In the genomic region with DNA sequence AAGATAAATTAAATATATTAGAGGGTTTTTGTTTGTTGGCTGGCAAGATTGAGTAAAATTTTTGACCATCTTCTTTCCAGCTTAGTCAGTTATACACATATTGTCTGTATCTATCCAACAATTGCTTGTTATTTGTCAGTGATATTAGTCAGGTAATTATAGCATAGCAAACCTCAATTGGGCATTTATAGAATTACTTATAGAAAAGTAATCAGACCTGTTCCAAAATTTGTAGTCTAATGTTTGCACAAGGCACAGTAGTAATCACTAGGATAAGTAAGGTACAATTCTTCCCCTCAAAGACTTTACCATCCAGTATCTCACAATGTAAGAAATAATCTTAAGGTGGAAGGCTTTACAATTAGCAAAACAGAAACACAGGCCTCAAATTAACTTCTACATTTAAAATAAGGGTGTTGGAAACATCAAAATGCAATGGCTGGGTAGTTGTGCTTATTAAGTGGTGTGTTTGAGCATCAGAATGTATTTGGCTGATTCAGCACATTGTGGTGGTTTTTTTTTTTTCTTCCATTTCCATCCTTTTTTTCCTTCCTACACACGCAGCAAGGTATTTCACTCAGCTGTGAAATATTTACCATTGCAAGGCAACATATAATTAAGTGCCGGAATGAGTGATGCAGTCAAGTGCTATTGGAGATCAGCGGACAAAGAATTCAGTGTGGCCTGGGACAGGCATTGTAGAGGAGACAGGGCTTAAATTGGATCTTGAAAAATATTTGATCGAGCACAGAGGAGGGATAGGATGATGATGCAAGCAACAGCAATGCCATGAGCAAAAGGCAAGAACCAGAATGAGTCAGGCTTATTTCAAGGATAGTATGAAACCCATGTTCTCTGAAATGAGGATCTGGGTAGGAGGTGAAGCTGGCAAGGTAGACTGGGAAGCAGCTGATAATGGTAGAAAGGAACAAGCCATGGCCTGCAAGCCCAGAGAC, we compare ENCODE assay signal across 10 cellular contexts.
DNase-seq lines count a peak whose midpoint lies in the region; ATAC-seq and TF ChIP-seq lines count a peak whose summit lies in the region.
"Had no signal": no experiment of that assay in that cellular context is flagged by ENCODE, and none has a peak within 500 bp of the region (broad histone marks: within the 10 kb centered on the region; RNA-seq: fewer than 3 reads in every experiment).

No MANE protein-coding gene starts in this region.

- no peak for ATAC-seq in HG02885 (IDR thresholded peaks at IDR 0.05; ENCODE audit: poor library complexity, unreplicated experiment)
- ATAC-seq: activated T-cell treated with anti-CD3 and anti-CD28 coated beads, Interleukin-2, amount 50 U/mL, for 4 hours had no signal

- H3K27ac ChIP-seq in cingulate gyrus (ENCODE audit: low read depth, low read length), result peak overlapping the region; percentile 99
- H3K27ac ChIP-seq: ovary had no signal

- DNase-seq in AG09319 (ENCODE audit: extremely low read depth, low read depth) (peak; percentile 68), MG63 (peak; percentile 9), myocyte (ENCODE audit: low read depth) (peak; percentile 83), NCI-H2171 (lab: John Stamatoyannopoulos, UW) (no peak)
- DNase-seq in stimulated activated CD4-positive, alpha-beta T cell treated with anti-CD3 and anti-CD28 coated beads, Interleukin-2, amount 100 ng/mL, for 24 hours, result no peak
- DNase-seq in activated CD4-positive, alpha-beta T cell treated with anti-CD3 and anti-CD28 coated beads for 48 hours, result no peak
- DNase-seq: activated T-cell treated with anti-CD3 and anti-CD28 coated beads, Interleukin-2, amount 50 U/mL, for 4 hours; ovary had no signal

- no peak for TF ChIP-seq CTCF in AG09319 (IDR thresholded peaks at IDR 0.05; ENCODE audit: low read depth, low read length)

- no peak overlapping the region for H3K4me3 ChIP-seq in MG63
- H3K4me3 ChIP-seq: ovary had no signal

- no peaks in the 10 kb centered on the region for H3K9me3 ChIP-seq in MG63
- H3K9me3 ChIP-seq: ovary had no signal

- no peaks in the 10 kb centered on the region for H3K27me3 ChIP-seq in MG63
- H3K27me3 ChIP-seq: ovary had no signal

- no peaks in the 10 kb centered on the region for H3K36me3 ChIP-seq in MG63
- H3K36me3 ChIP-seq: ovary had no signal

Comparison
In these comparisons a context has a peak if more than half of its experiments do, and no peak if none do; other contexts are left out.
1. DNase-seq: peak in AG09319 (single experiment), MG63 (single experiment) and myocyte (single experiment); none in NCI-H2171 (single experiment), stimulated activated CD4-positive, alpha-beta T cell treated with anti-CD3 and anti-CD28 coated beads, Interleukin-2, amount 100 ng/mL, for 24 hours (0 of 2) and activated CD4-positive, alpha-beta T cell treated with anti-CD3 and anti-CD28 coated beads for 48 hours (single experiment).